In the genomic region with DNA sequence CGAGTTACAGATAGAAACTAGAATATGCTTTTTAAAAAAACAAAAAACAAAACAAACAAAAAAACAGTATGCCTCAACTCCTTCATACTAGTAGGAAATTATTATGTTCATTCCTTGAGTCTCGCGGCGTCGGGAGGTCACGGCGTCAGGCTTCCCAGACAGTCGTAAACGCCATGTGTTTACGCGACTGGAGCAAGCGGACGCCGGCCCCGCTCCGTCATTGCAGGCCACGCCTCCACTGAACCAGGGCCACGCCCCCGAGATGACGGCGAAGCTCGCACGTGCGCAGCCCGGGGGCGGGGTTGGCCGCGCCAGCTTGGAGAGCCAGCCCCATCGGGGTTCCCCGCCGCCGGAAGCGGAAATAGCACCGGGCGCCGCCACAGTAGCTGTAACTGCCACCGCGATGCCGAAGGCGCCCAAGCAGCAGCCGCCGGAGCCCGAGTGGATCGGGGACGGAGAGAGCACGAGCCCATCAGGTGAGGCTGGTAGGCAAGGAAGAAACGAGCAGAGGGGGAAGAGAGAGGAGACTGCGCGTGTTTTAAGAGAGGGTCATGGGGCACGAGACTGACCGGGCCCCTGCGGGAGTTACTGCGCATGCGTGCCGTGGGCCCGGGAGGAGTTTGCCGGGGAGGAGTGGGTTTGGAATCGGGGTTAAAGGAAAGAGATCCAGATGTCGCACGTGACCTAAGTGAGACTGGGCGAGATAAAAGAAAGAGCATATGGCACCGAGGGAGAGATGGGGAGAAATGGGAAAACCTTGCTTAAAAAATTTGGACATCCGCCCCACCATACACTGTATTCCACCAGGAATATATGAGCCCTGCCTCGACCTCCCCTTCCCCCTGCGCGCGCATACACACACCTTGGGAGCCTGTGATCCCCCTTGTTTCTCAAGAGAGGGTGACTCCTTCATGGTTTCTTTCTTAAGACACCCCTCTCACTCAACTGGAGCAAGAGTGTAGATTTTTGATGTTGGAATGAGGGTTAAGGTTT, we compare ENCODE assay signal across 1 cellular context.
TF ChIP-seq lines count a peak whose summit lies in the region.

A gene (plus strand): TSS at position 358 of the 993 bp plus-strand sequence. CDS start 46 bp downstream, at position 404.

TF ChIP-seq in GM12878, 131 proteins besides CTCF, POLR2A, EP300 and RAD21 (continued from another document and continues in another):
- TF ChIP-seq, protein P1, sequence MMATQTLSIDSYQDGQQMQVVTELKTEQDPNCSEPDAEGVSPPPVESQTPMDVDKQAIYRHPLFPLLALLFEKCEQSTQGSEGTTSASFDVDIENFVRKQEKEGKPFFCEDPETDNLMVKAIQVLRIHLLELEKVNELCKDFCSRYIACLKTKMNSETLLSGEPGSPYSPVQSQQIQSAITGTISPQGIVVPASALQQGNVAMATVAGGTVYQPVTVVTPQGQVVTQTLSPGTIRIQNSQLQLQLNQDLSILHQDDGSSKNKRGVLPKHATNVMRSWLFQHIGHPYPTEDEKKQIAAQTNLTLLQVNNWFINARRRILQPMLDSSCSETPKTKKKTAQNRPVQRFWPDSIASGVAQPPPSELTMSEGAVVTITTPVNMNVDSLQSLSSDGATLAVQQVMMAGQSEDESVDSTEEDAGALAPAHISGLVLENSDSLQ (IDR thresholded peaks at IDR 0.05): peak; percentile 62
- TF ChIP-seq, protein P2, sequence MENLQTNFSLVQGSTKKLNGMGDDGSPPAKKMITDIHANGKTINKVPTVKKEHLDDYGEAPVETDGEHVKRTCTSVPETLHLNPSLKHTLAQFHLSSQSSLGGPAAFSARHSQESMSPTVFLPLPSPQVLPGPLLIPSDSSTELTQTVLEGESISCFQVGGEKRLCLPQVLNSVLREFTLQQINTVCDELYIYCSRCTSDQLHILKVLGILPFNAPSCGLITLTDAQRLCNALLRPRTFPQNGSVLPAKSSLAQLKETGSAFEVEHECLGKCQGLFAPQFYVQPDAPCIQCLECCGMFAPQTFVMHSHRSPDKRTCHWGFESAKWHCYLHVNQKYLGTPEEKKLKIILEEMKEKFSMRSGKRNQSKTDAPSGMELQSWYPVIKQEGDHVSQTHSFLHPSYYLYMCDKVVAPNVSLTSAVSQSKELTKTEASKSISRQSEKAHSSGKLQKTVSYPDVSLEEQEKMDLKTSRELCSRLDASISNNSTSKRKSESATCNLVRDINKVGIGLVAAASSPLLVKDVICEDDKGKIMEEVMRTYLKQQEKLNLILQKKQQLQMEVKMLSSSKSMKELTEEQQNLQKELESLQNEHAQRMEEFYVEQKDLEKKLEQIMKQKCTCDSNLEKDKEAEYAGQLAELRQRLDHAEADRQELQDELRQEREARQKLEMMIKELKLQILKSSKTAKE (IDR thresholded peaks at IDR 0.05; ENCODE audit: low read depth, poor library complexity, severe bottlenecking): no peak
- TF ChIP-seq, protein P3, sequence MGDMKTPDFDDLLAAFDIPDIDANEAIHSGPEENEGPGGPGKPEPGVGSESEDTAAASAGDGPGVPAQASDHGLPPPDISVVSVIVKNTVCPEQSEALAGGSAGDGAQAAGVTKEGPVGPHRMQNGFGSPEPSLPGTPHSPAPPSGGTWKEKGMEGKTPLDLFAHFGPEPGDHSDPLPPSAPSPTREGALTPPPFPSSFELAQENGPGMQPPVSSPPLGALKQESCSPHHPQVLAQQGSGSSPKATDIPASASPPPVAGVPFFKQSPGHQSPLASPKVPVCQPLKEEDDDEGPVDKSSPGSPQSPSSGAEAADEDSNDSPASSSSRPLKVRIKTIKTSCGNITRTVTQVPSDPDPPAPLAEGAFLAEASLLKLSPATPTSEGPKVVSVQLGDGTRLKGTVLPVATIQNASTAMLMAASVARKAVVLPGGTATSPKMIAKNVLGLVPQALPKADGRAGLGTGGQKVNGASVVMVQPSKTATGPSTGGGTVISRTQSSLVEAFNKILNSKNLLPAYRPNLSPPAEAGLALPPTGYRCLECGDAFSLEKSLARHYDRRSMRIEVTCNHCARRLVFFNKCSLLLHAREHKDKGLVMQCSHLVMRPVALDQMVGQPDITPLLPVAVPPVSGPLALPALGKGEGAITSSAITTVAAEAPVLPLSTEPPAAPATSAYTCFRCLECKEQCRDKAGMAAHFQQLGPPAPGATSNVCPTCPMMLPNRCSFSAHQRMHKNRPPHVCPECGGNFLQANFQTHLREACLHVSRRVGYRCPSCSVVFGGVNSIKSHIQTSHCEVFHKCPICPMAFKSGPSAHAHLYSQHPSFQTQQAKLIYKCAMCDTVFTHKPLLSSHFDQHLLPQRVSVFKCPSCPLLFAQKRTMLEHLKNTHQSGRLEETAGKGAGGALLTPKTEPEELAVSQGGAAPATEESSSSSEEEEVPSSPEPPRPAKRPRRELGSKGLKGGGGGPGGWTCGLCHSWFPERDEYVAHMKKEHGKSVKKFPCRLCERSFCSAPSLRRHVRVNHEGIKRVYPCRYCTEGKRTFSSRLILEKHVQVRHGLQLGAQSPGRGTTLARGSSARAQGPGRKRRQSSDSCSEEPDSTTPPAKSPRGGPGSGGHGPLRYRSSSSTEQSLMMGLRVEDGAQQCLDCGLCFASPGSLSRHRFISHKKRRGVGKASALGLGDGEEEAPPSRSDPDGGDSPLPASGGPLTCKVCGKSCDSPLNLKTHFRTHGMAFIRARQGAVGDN (IDR thresholded peaks at IDR 0.05): peak; percentile 74; the same call in 1 of the 2 replicates
- TF ChIP-seq SUPT20H (IDR thresholded peaks at IDR 0.05; ENCODE audit: borderline replicate concordance, control insufficient read depth, low read depth, low read length): no peak
- TF ChIP-seq, protein P4, sequence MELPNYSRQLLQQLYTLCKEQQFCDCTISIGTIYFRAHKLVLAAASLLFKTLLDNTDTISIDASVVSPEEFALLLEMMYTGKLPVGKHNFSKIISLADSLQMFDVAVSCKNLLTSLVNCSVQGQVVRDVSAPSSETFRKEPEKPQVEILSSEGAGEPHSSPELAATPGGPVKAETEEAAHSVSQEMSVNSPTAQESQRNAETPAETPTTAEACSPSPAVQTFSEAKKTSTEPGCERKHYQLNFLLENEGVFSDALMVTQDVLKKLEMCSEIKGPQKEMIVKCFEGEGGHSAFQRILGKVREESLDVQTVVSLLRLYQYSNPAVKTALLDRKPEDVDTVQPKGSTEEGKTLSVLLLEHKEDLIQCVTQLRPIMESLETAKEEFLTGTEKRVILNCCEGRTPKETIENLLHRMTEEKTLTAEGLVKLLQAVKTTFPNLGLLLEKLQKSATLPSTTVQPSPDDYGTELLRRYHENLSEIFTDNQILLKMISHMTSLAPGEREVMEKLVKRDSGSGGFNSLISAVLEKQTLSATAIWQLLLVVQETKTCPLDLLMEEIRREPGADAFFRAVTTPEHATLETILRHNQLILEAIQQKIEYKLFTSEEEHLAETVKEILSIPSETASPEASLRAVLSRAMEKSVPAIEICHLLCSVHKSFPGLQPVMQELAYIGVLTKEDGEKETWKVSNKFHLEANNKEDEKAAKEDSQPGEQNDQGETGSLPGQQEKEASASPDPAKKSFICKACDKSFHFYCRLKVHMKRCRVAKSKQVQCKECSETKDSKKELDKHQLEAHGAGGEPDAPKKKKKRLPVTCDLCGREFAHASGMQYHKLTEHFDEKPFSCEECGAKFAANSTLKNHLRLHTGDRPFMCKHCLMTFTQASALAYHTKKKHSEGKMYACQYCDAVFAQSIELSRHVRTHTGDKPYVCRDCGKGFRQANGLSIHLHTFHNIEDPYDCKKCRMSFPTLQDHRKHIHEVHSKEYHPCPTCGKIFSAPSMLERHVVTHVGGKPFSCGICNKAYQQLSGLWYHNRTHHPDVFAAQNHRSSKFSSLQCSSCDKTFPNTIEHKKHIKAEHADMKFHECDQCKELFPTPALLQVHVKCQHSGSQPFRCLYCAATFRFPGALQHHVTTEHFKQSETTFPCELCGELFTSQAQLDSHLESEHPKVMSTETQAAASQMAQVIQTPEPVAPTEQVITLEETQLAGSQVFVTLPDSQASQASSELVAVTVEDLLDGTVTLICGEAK (IDR thresholded peaks at IDR 0.05; ENCODE audit: borderline replicate concordance): peak; percentile 95
- TF ChIP-seq EGR1 (IDR thresholded peaks at IDR 0.05; ENCODE audit: borderline replicate concordance in 1 of 2, low read depth in 2 of 2, low read length in 2 of 2): peak in 1 of 2 experiments; percentile 65; a peak in 1 of 3 replicates
- TF ChIP-seq, protein P5, sequence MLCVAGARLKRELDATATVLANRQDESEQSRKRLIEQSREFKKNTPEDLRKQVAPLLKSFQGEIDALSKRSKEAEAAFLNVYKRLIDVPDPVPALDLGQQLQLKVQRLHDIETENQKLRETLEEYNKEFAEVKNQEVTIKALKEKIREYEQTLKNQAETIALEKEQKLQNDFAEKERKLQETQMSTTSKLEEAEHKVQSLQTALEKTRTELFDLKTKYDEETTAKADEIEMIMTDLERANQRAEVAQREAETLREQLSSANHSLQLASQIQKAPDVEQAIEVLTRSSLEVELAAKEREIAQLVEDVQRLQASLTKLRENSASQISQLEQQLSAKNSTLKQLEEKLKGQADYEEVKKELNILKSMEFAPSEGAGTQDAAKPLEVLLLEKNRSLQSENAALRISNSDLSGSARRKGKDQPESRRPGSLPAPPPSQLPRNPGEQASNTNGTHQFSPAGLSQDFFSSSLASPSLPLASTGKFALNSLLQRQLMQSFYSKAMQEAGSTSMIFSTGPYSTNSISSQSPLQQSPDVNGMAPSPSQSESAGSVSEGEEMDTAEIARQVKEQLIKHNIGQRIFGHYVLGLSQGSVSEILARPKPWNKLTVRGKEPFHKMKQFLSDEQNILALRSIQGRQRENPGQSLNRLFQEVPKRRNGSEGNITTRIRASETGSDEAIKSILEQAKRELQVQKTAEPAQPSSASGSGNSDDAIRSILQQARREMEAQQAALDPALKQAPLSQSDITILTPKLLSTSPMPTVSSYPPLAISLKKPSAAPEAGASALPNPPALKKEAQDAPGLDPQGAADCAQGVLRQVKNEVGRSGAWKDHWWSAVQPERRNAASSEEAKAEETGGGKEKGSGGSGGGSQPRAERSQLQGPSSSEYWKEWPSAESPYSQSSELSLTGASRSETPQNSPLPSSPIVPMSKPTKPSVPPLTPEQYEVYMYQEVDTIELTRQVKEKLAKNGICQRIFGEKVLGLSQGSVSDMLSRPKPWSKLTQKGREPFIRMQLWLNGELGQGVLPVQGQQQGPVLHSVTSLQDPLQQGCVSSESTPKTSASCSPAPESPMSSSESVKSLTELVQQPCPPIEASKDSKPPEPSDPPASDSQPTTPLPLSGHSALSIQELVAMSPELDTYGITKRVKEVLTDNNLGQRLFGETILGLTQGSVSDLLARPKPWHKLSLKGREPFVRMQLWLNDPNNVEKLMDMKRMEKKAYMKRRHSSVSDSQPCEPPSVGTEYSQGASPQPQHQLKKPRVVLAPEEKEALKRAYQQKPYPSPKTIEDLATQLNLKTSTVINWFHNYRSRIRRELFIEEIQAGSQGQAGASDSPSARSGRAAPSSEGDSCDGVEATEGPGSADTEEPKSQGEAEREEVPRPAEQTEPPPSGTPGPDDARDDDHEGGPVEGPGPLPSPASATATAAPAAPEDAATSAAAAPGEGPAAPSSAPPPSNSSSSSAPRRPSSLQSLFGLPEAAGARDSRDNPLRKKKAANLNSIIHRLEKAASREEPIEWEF (IDR thresholded peaks at IDR 0.05; ENCODE audit: insufficient replicate concordance, low read depth, low read length): no peak
- peak; percentile 80 for TF ChIP-seq GATAD2B (conservative IDR thresholded peaks at IDR 0.05; ENCODE audit: low read depth)
- TF ChIP-seq, protein P6, sequence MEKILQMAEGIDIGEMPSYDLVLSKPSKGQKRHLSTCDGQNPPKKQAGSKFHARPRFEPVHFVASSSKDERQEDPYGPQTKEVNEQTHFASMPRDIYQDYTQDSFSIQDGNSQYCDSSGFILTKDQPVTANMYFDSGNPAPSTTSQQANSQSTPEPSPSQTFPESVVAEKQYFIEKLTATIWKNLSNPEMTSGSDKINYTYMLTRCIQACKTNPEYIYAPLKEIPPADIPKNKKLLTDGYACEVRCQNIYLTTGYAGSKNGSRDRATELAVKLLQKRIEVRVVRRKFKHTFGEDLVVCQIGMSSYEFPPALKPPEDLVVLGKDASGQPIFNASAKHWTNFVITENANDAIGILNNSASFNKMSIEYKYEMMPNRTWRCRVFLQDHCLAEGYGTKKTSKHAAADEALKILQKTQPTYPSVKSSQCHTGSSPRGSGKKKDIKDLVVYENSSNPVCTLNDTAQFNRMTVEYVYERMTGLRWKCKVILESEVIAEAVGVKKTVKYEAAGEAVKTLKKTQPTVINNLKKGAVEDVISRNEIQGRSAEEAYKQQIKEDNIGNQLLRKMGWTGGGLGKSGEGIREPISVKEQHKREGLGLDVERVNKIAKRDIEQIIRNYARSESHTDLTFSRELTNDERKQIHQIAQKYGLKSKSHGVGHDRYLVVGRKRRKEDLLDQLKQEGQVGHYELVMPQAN (conservative IDR thresholded peaks at IDR 0.05): peak; percentile 86
- TF ChIP-seq NR2C1 (IDR thresholded peaks at IDR 0.05): peak; percentile 75
- TF ChIP-seq NFXL1 (IDR thresholded peaks at IDR 0.05; ENCODE audit: borderline replicate concordance): no peak
- TF ChIP-seq, protein P7, sequence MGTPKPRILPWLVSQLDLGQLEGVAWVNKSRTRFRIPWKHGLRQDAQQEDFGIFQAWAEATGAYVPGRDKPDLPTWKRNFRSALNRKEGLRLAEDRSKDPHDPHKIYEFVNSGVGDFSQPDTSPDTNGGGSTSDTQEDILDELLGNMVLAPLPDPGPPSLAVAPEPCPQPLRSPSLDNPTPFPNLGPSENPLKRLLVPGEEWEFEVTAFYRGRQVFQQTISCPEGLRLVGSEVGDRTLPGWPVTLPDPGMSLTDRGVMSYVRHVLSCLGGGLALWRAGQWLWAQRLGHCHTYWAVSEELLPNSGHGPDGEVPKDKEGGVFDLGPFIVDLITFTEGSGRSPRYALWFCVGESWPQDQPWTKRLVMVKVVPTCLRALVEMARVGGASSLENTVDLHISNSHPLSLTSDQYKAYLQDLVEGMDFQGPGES (IDR thresholded peaks at IDR 0.05): no peak
- TF ChIP-seq TCF12 (IDR thresholded peaks at IDR 0.05; ENCODE audit: low read depth, low read length): peak; percentile 27; the same call in 1 of the 2 replicates
- no peak for TF ChIP-seq HDAC2 (IDR thresholded peaks at IDR 0.05)
- TF ChIP-seq, protein P8, sequence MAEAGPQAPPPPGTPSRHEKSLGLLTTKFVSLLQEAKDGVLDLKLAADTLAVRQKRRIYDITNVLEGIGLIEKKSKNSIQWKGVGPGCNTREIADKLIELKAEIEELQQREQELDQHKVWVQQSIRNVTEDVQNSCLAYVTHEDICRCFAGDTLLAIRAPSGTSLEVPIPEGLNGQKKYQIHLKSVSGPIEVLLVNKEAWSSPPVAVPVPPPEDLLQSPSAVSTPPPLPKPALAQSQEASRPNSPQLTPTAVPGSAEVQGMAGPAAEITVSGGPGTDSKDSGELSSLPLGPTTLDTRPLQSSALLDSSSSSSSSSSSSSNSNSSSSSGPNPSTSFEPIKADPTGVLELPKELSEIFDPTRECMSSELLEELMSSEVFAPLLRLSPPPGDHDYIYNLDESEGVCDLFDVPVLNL (IDR thresholded peaks at IDR 0.05; ENCODE audit: low read depth, low read length): no peak
- no peak for TF ChIP-seq YBX1 (IDR thresholded peaks at IDR 0.05)
- no peak for TF ChIP-seq RBBP5 (conservative IDR thresholded peaks at IDR 0.05)
- TF ChIP-seq STAT3 (IDR thresholded peaks at IDR 0.05; ENCODE audit: low read depth, low read length): no peak
- no peak for TF ChIP-seq TARDBP (IDR thresholded peaks at IDR 0.05; ENCODE audit: borderline replicate concordance)
- TF ChIP-seq SMARCA5 (IDR thresholded peaks at IDR 0.05): no peak
- peak; percentile 89 for TF ChIP-seq GABPA (IDR thresholded peaks at IDR 0.05; ENCODE audit: low read depth)
- peak; percentile 83; the same call in 1 of the 2 replicates for TF ChIP-seq RB1 (IDR thresholded peaks at IDR 0.05; ENCODE audit: borderline replicate concordance)
- TF ChIP-seq POLR2AphosphoS5 (IDR thresholded peaks at IDR 0.05; ENCODE audit: low read length): peak; percentile 96
- peak; percentile 69 for TF ChIP-seq CHD2 (IDR thresholded peaks at IDR 0.05; ENCODE audit: borderline replicate concordance, low read depth, low read length)
- peak; percentile 44; the same call in 1 of the 2 replicates for TF ChIP-seq RFX5 (IDR thresholded peaks at IDR 0.05; ENCODE audit: low read depth, low read length)
- TF ChIP-seq, protein P9, sequence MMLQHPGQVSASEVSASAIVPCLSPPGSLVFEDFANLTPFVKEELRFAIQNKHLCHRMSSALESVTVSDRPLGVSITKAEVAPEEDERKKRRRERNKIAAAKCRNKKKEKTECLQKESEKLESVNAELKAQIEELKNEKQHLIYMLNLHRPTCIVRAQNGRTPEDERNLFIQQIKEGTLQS (IDR thresholded peaks at IDR 0.05; ENCODE audit: borderline replicate concordance, extremely low read depth, low read depth, low read length): no peak
